ENCODE assay signal across 16 cellular contexts in genomic region chr9:137303893-137304382, GRCh38. TPM values are rescaled to one million over a fixed set of nuclear protein-coding genes. Genes with fewer than 3 reads are reported as not detected.
DNase-seq lines count a peak whose midpoint lies in the region; ATAC-seq and TF ChIP-seq lines count a peak whose summit lies in the region.
"Had no signal": no experiment of that assay in that cellular context is flagged by ENCODE, and none has a peak within 500 bp of the region (broad histone marks: within the 10 kb centered on the region; RNA-seq: fewer than 3 reads in every experiment).

No MANE protein-coding gene starts in this region.

- ATAC-seq in activated T-helper 17 cell treated with anti-CD3 and anti-CD28 coated beads, Interleukin-2, amount 50 U/mL, for 72 hours (replicated peaks) = no peak
- no peak for ATAC-seq in lower lobe of right lung
- no peak for ATAC-seq in stimulated activated effector memory CD8-positive, alpha-beta T cell treated with anti-CD3 and anti-CD28 coated beads, Interleukin-12 subunit alpha, Interleukin-12 subunit beta, amount 100 ng/mL, for 72 hours
- no peak for ATAC-seq in HG03097 (IDR thresholded peaks at IDR 0.05; ENCODE audit: low FRiP score, unreplicated experiment)
- ATAC-seq in GM21737 (IDR thresholded peaks at IDR 0.05; ENCODE audit: unreplicated experiment) = no peak

- peaks cover 19% of the 10 kb centered on the region for H3K4me1 Mint-ChIP-seq in activated CD4-positive, alpha-beta memory T cell treated with anti-CD3 and anti-CD28 coated beads, Interleukin-2, amount 10 ng/mL, durations not matched to agents 7 days and 5 days
- peaks cover 12% of the 10 kb centered on the region for H3K4me1 Mint-ChIP-seq in activated CD4-positive, alpha-beta memory T cell treated with anti-CD3 and anti-CD28 coated beads for 36 hours (ENCODE audit: low read depth)
- H3K4me1 Mint-ChIP-seq in activated T-helper 17 cell treated with anti-CD3 and anti-CD28 coated beads, Interleukin-2, amount 50 U/mL, for 72 hours = no peaks in the 10 kb centered on the region
- H3K4me1 Mint-ChIP-seq in stimulated activated effector memory CD8-positive, alpha-beta T cell treated with anti-CD3 and anti-CD28 coated beads, Interleukin-12 subunit alpha, Interleukin-12 subunit beta, amount 100 ng/mL, for 72 hours = peaks cover 12% of the 10 kb centered on the region

- H3K9me3 Mint-ChIP-seq in activated CD4-positive, alpha-beta memory T cell treated with anti-CD3 and anti-CD28 coated beads, Interleukin-2, amount 10 ng/mL, durations not matched to agents 7 days and 5 days = no peaks in the 10 kb centered on the region
- no peaks in the 10 kb centered on the region for H3K9me3 Mint-ChIP-seq in activated CD4-positive, alpha-beta memory T cell treated with anti-CD3 and anti-CD28 coated beads for 36 hours
- H3K9me3 Mint-ChIP-seq in activated T-helper 17 cell treated with anti-CD3 and anti-CD28 coated beads, Interleukin-2, amount 50 U/mL, for 72 hours = no peaks in the 10 kb centered on the region
- H3K9me3 Mint-ChIP-seq in stimulated activated effector memory CD8-positive, alpha-beta T cell treated with anti-CD3 and anti-CD28 coated beads, Interleukin-12 subunit alpha, Interleukin-12 subunit beta, amount 100 ng/mL, for 72 hours = no peaks in the 10 kb centered on the region
- H3K9me3 Mint-ChIP-seq: activated T-helper 2 cell treated with anti-CD3 and anti-CD28 coated beads, Interferon-gamma antibody, Interleukin-2, Interleukin-4, amounts not matched to agents 10 μg/mL and 5 μg/mL and 100 μg/mL, durations not matched to agents 14 hours and 24 hours and 36 hours had no signal

- no peak for DNase-seq in activated CD4-positive, alpha-beta memory T cell treated with anti-CD3 and anti-CD28 coated beads, Interleukin-2, amount 10 ng/mL, durations not matched to agents 7 days and 5 days
- DNase-seq in activated CD4-positive, alpha-beta memory T cell treated with anti-CD3 and anti-CD28 coated beads for 36 hours = no peak
- DNase-seq in lower lobe of right lung = no peak
- no peak for DNase-seq in stimulated activated effector memory CD8-positive, alpha-beta T cell treated with anti-CD3 and anti-CD28 coated beads, Interleukin-12 subunit alpha, Interleukin-12 subunit beta, amount 100 ng/mL, for 72 hours (ENCODE audit: low spot score in 2 of 2)
- no peak for DNase-seq in cortex of kidney (lab: John Stamatoyannopoulos, UW)
- DNase-seq: brain microvascular endothelial cell had no signal

- peak overlapping the region; percentile 24 for H3K4me3 Mint-ChIP-seq in activated CD4-positive, alpha-beta memory T cell treated with anti-CD3 and anti-CD28 coated beads, Interleukin-2, amount 10 ng/mL, durations not matched to agents 7 days and 5 days
- H3K4me3 Mint-ChIP-seq in activated CD4-positive, alpha-beta memory T cell treated with anti-CD3 and anti-CD28 coated beads for 36 hours = no peak overlapping the region
- peak overlapping the region; percentile 13 for H3K4me3 Mint-ChIP-seq in activated T-helper 17 cell treated with anti-CD3 and anti-CD28 coated beads, Interleukin-2, amount 50 U/mL, for 72 hours
- H3K4me3 Mint-ChIP-seq in stimulated activated effector memory CD8-positive, alpha-beta T cell treated with anti-CD3 and anti-CD28 coated beads, Interleukin-12 subunit alpha, Interleukin-12 subunit beta, amount 100 ng/mL, for 72 hours = peak overlapping the region; percentile 15

- peaks cover 65% of the 10 kb centered on the region for H3K4me1 ChIP-seq in lower lobe of right lung

- peak overlapping the region; percentile 78 for H3K27ac ChIP-seq in lower lobe of right lung
- H3K27ac ChIP-seq: brain microvascular endothelial cell, HL-60 had no signal

- H3K9me3 ChIP-seq in lower lobe of right lung = no peaks in the 10 kb centered on the region
- H3K9me3 ChIP-seq: A549, upper lobe of left lung had no signal

- no peaks in the 10 kb centered on the region for H3K36me3 ChIP-seq in lower lobe of right lung
- H3K36me3 ChIP-seq: brain microvascular endothelial cell, upper lobe of left lung had no signal

- intact Hi-C loops in activated CD4-positive, alpha-beta memory T cell treated with anti-CD3 and anti-CD28 coated beads for 36 hours (cut with micrococcal nuclease) = loop anchor here (2.0 kb wide), 1 partner anchor 103 kb away; no protein-coding TSS in a partner anchor
- intact Hi-C loops in lower lobe of right lung (cut with DNase I) = no loop called here

- H3K27ac Mint-ChIP-seq in activated CD4-positive, alpha-beta memory T cell treated with anti-CD3 and anti-CD28 coated beads, Interleukin-2, amount 10 ng/mL, durations not matched to agents 7 days and 5 days = no peak overlapping the region
- H3K27ac Mint-ChIP-seq in activated CD4-positive, alpha-beta memory T cell treated with anti-CD3 and anti-CD28 coated beads for 36 hours = no peak overlapping the region
- no peak overlapping the region for H3K27ac Mint-ChIP-seq in activated T-helper 17 cell treated with anti-CD3 and anti-CD28 coated beads, Interleukin-2, amount 50 U/mL, for 72 hours
- no peak overlapping the region for H3K27ac Mint-ChIP-seq in stimulated activated effector memory CD8-positive, alpha-beta T cell treated with anti-CD3 and anti-CD28 coated beads, Interleukin-12 subunit alpha, Interleukin-12 subunit beta, amount 100 ng/mL, for 72 hours
- H3K27ac Mint-ChIP-seq: activated T-helper 2 cell treated with anti-CD3 and anti-CD28 coated beads, Interferon-gamma antibody, Interleukin-2, Interleukin-4, amounts not matched to agents 10 μg/mL and 5 μg/mL and 100 μg/mL, durations not matched to agents 14 hours and 24 hours and 36 hours had no signal

- no peak overlapping the region for H3K4me3 ChIP-seq in lower lobe of right lung
- H3K4me3 ChIP-seq: A549 had no signal

- CTCF ChIA-PET in activated CD4-positive, alpha-beta memory T cell treated with anti-CD3 and anti-CD28 coated beads, Interleukin-2, amount 10 ng/mL, durations not matched to agents 7 days and 5 days (lab: Charles Lee) = interaction anchor here (0.8 kb wide), 1 partner anchor 17 kb away, joined by 3 read pairs; no protein-coding TSS in a partner anchor
- CTCF ChIA-PET in activated CD4-positive, alpha-beta memory T cell treated with anti-CD3 and anti-CD28 coated beads for 36 hours (lab: Charles Lee) = interaction anchor here (1.0 kb wide), 1 partner anchor 13 kb away, joined by 3 read pairs; no protein-coding TSS in a partner anchor

- peaks cover 17% of the 10 kb centered on the region for H3K27me3 Mint-ChIP-seq in activated CD4-positive, alpha-beta memory T cell treated with anti-CD3 and anti-CD28 coated beads, Interleukin-2, amount 10 ng/mL, durations not matched to agents 7 days and 5 days
- H3K27me3 Mint-ChIP-seq in activated CD4-positive, alpha-beta memory T cell treated with anti-CD3 and anti-CD28 coated beads for 36 hours = peaks cover 12% of the 10 kb centered on the region
- H3K27me3 Mint-ChIP-seq in activated T-helper 17 cell treated with anti-CD3 and anti-CD28 coated beads, Interleukin-2, amount 50 U/mL, for 72 hours = peaks cover 3% of the 10 kb centered on the region

- H3K27me3 ChIP-seq in lower lobe of right lung (ENCODE audit: low read depth) = peaks cover 34% of the 10 kb centered on the region
- H3K27me3 ChIP-seq: brain microvascular endothelial cell had no signal

- POLR2A ChIA-PET in activated CD4-positive, alpha-beta memory T cell treated with anti-CD3 and anti-CD28 coated beads, Interleukin-2, amount 10 ng/mL, durations not matched to agents 7 days and 5 days (lab: Charles Lee) = no interaction called here
- POLR2A ChIA-PET in activated CD4-positive, alpha-beta memory T cell treated with anti-CD3 and anti-CD28 coated beads for 36 hours (lab: Charles Lee) = interaction anchor here (1.2 to 1.3 kb wide), 2 partner anchors 16 to 63 kb away, joined by 3 to 4 read pairs; no protein-coding TSS in a partner anchor

- no peaks in the 10 kb centered on the region for H3K36me3 Mint-ChIP-seq in activated CD4-positive, alpha-beta memory T cell treated with anti-CD3 and anti-CD28 coated beads, Interleukin-2, amount 10 ng/mL, durations not matched to agents 7 days and 5 days (ENCODE audit: low read depth)
- H3K36me3 Mint-ChIP-seq in activated CD4-positive, alpha-beta memory T cell treated with anti-CD3 and anti-CD28 coated beads for 36 hours = no peaks in the 10 kb centered on the region
- H3K36me3 Mint-ChIP-seq in activated T-helper 17 cell treated with anti-CD3 and anti-CD28 coated beads, Interleukin-2, amount 50 U/mL, for 72 hours (ENCODE audit: low read depth) = no peaks in the 10 kb centered on the region
- H3K36me3 Mint-ChIP-seq in stimulated activated effector memory CD8-positive, alpha-beta T cell treated with anti-CD3 and anti-CD28 coated beads, Interleukin-12 subunit alpha, Interleukin-12 subunit beta, amount 100 ng/mL, for 72 hours = no peaks in the 10 kb centered on the region

- TF ChIP-seq CTCF in lower lobe of right lung (IDR thresholded peaks at IDR 0.05) = no peak

RNA-seq across cellular contexts. Expression of gene NRARP, which starts 1.9 kb away (rescaled TPM):
- under 1 TPM; 0.71 to 0.75 TPM for total RNA-seq in activated CD4-positive, alpha-beta memory T cell treated with anti-CD3 and anti-CD28 coated beads, Interleukin-2, amount 10 ng/mL, durations not matched to agents 7 days and 5 days
- total RNA-seq in activated CD4-positive, alpha-beta memory T cell treated with anti-CD3 and anti-CD28 coated beads for 36 hours = 1 to 10 TPM in 1 of 2 experiments, under 1 TPM in 1; 0.82 to 1.1 TPM
- under 1 TPM; 0.66 to 0.86 TPM for total RNA-seq in activated T-helper 17 cell treated with anti-CD3 and anti-CD28 coated beads, Interleukin-2, amount 50 U/mL, for 72 hours
- 6.5 TPM for total RNA-seq in lower lobe of right lung
- total RNA-seq: M059J had no signal

RNA-seq across cellular contexts. Expression of gene TOR4A, which starts 26.4 kb away (rescaled TPM):
- 10 to 100 TPM; 22.4 to 23.2 TPM for total RNA-seq in activated CD4-positive, alpha-beta memory T cell treated with anti-CD3 and anti-CD28 coated beads, Interleukin-2, amount 10 ng/mL, durations not matched to agents 7 days and 5 days
- 1 to 10 TPM; 6.6 to 6.8 TPM for total RNA-seq in activated CD4-positive, alpha-beta memory T cell treated with anti-CD3 and anti-CD28 coated beads for 36 hours
- 10 to 100 TPM in 1 of 2 donors, 1 to 10 TPM in 1; 4.9 to 11.5 TPM for total RNA-seq in activated T-helper 17 cell treated with anti-CD3 and anti-CD28 coated beads, Interleukin-2, amount 50 U/mL, for 72 hours
- 27.2 TPM for total RNA-seq in lower lobe of right lung

RNA-seq across cellular contexts. Expression of gene NELFB, which starts 48.8 kb away (rescaled TPM):
- 10 to 100 TPM; 58.8 to 59.6 TPM for total RNA-seq in activated CD4-positive, alpha-beta memory T cell treated with anti-CD3 and anti-CD28 coated beads, Interleukin-2, amount 10 ng/mL, durations not matched to agents 7 days and 5 days
- 10 to 100 TPM; 57.2 to 57.9 TPM for total RNA-seq in activated CD4-positive, alpha-beta memory T cell treated with anti-CD3 and anti-CD28 coated beads for 36 hours
- total RNA-seq in activated T-helper 17 cell treated with anti-CD3 and anti-CD28 coated beads, Interleukin-2, amount 50 U/mL, for 72 hours = 10 to 100 TPM; 43.6 to 78.0 TPM
- total RNA-seq in lower lobe of right lung = 44.7 TPM

RNA-seq across cellular contexts. Expression of gene STPG3, which starts 52.9 kb away (rescaled TPM):
- total RNA-seq in activated CD4-positive, alpha-beta memory T cell treated with anti-CD3 and anti-CD28 coated beads, Interleukin-2, amount 10 ng/mL, durations not matched to agents 7 days and 5 days = not detected
- not detected for total RNA-seq in activated CD4-positive, alpha-beta memory T cell treated with anti-CD3 and anti-CD28 coated beads for 36 hours
- not detected for total RNA-seq in activated T-helper 17 cell treated with anti-CD3 and anti-CD28 coated beads, Interleukin-2, amount 50 U/mL, for 72 hours
- 0.38 TPM for total RNA-seq in lower lobe of right lung
- total RNA-seq: epithelial cell of proximal tubule, M059J, mononuclear cell had no signal
